Comparison of ENCODE assay signal across 17 cellular contexts in genomic region chr1:43573066-43573799, GRCh38. TPM values are rescaled to one million over a fixed set of nuclear protein-coding genes. Genes with fewer than 3 reads are reported as not detected.
DNase-seq lines count a peak whose midpoint lies in the region; ATAC-seq and FAIRE-seq lines count a peak whose summit lies in the region.
"Had no signal": no experiment of that assay in that cellular context is flagged by ENCODE, and none has a peak within 500 bp of the region (broad histone marks: within the 10 kb centered on the region; RNA-seq: fewer than 3 reads in every experiment).

No MANE protein-coding gene starts in this region.

- no peak for FAIRE-seq in frontal cortex (lab: Jason Lieb, UNC)
- FAIRE-seq: D721Med had no signal

- no peaks in the 10 kb centered on the region for H3K9me3 ChIP-seq in adipocyte (ENCODE audit: control insufficient read depth, low read length)
- H3K9me3 ChIP-seq: breast epithelium, psoas muscle, SJCRH30 had no signal

- DNase-seq in C1 segment of cervical spinal cord (lab: John Stamatoyannopoulos, UW): peak in 12 of 14 donors; percentile 12 to 88 (median 46)
- no peak for DNase-seq in adipocyte (ENCODE audit: low read depth)
- peak; percentile 74 for DNase-seq in globus pallidus (ENCODE audit: low spot score)
- peak in 40 of 56 donors; percentile 13 to 69 (median 34) for DNase-seq in nucleus accumbens (lab: John Stamatoyannopoulos, UW)
- DNase-seq in EL: no peak
- DNase-seq in frontal cortex (ENCODE audit: low spot score in 2 of 2): no peak
- DNase-seq: activated CD8-positive, alpha-beta memory T cell treated with anti-CD3 and anti-CD28 coated beads, Interleukin-2, amount 50 U/mL, for 4 hours; effector memory CD8-positive, alpha-beta T cell; HFFc6; naive B cell; NCI-H1930; psoas muscle; SJCRH30 had no signal

- no peak overlapping the region for H3K4me3 ChIP-seq in adipocyte (ENCODE audit: low read length)
- H3K4me3 ChIP-seq: breast epithelium, psoas muscle, SJCRH30 had no signal

- H3K27me3 ChIP-seq in adipocyte (replicated peaks; ENCODE audit: control insufficient read depth, insufficient read depth, low read length): no peaks in the 10 kb centered on the region
- H3K27me3 ChIP-seq: breast epithelium, SJCRH30 had no signal

- no peak for ATAC-seq in GM21515 (IDR thresholded peaks at IDR 0.05; ENCODE audit: unreplicated experiment)
- ATAC-seq in activated CD4-positive, CD25-positive, alpha-beta regulatory T cell treated with anti-CD3 and anti-CD28 coated beads, Interleukin-2, amount 50 U/mL, for 24 hours: no peak
- ATAC-seq: effector memory CD8-positive, alpha-beta T cell had no signal

- H3K36me3 ChIP-seq in adipocyte (ENCODE audit: control insufficient read depth, insufficient read depth, low read length, severe bottlenecking): peaks cover 12% of the 10 kb centered on the region
- H3K36me3 ChIP-seq: breast epithelium, SJCRH30 had no signal

- peak overlapping the region; percentile 15 for H3K9ac ChIP-seq in adipocyte (ENCODE audit: low read length)

- H3K4me1 ChIP-seq in adipocyte (ENCODE audit: control insufficient read depth, insufficient read depth, low read length): peaks cover 17% of the 10 kb centered on the region
- H3K4me1 ChIP-seq: psoas muscle, SJCRH30 had no signal

RNA-seq across cellular contexts. Expression of gene PTPRF, which starts 42.5 kb away (rescaled TPM):
- total RNA-seq in frontal cortex: 39.1 TPM

Comparison
In these comparisons a context has a peak if more than half of its experiments do, and no peak if none do; other contexts are left out.
1. DNase-seq: peak in C1 segment of cervical spinal cord (12 of 14), globus pallidus (single experiment) and nucleus accumbens (40 of 56); none in adipocyte (single experiment), EL (single experiment) and frontal cortex (0 of 2).